8 cellular contexts compared by ENCODE assay signal in the genomic region with DNA sequence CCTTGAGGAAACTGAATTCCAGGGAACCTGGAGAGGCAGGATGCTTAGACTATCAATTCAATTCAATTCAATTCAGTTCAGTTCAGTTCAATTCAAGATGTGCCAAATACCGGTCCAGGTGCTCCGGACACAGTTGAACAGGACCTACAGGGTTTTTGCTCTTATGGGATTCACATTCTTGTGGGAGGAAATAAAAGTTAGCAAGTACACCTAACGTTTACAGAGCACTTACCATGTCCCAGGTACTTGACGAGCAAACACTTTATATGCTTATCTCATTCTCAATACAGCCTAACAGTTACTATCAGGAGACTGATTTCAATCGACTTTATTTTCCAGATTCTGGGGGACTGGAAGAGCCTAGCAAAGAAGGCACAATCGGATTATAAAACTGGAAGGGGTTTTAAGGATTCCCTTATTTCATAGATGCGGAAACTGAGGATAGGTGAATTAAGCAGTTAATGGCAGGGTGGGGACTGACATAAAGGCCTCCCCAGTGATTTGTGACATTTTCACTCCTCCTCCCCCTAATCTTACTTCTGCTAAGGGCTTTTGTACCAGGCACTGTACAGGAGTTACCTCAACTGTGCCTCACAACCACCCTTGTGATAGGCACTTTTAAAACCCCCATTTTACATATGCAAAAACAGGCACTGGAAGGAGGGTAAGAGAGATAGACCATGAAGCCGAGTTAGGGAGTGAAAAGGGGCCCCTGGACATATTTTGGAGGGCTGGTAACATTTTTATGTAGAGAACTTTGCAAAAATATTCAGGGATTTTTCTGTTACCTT. TPM values are rescaled to one million over a fixed set of nuclear protein-coding genes. Genes with fewer than 3 reads are reported as not detected.
A peak's percentile ranks its signal among the peaks of the same experiment; 100 is the strongest.
DNase-seq lines count a peak whose midpoint lies in the region; ATAC-seq, FAIRE-seq and TF ChIP-seq lines count a peak whose summit lies in the region.

No MANE protein-coding gene starts in this region.

- H3K27me3 ChIP-seq in layer of hippocampus (ENCODE audit: control insufficient read depth, insufficient read depth, low read length), result no peaks in the 10 kb centered on the region
- no peaks in the 10 kb centered on the region for H3K27me3 ChIP-seq in thoracic aorta (replicated peaks; ENCODE audit: insufficient read depth)

- FAIRE-seq in HTR-8/SVneo (lab: Jason Lieb, UNC), result no peak

- no peaks in the 10 kb centered on the region for H3K9me3 Mint-ChIP-seq in activated T-cell treated with anti-CD3 and anti-CD28 coated beads, Interleukin-2, amount 50 U/mL, for 4 hours
- no peaks in the 10 kb centered on the region for H3K9me3 Mint-ChIP-seq in activated B cell treated with CpG ODN at 0.5 μM for 24 hours

- peak overlapping the region; percentile 89 for H3K27ac Mint-ChIP-seq in activated B cell treated with CpG ODN at 0.5 μM for 24 hours

- peaks cover 23 to 50% of the 10 kb centered on the region in 2 donors for H3K4me1 ChIP-seq in thoracic aorta (ENCODE audit: control insufficient read depth in 1 of 2, low read depth in 2 of 2)

- no peaks in the 10 kb centered on the region for H3K36me3 Mint-ChIP-seq in activated T-cell treated with anti-CD3 and anti-CD28 coated beads, Interleukin-2, amount 50 U/mL, for 4 hours (ENCODE audit: insufficient read depth)
- peaks cover 9% of the 10 kb centered on the region for H3K36me3 Mint-ChIP-seq in activated B cell treated with CpG ODN at 0.5 μM for 24 hours (ENCODE audit: low read depth)

- H3K4me3 Mint-ChIP-seq in activated T-cell treated with anti-CD3 and anti-CD28 coated beads, Interleukin-2, amount 50 U/mL, for 4 hours, result peak overlapping the region; percentile 97
- peak overlapping the region; percentile 95 for H3K4me3 Mint-ChIP-seq in activated B cell treated with CpG ODN at 0.5 μM for 24 hours

- no peak for ATAC-seq in activated T-cell treated with anti-CD3 and anti-CD28 coated beads, Interleukin-2, amount 50 U/mL, for 4 hours
- ATAC-seq in activated B cell treated with CpG ODN at 0.5 μM for 24 hours (ENCODE audit: low read depth) (no peak), thoracic aorta (ENCODE audit: insufficient number of reproducible peaks, low FRiP score, low read depth) (no peak)

- DNase-seq in activated T-cell treated with anti-CD3 and anti-CD28 coated beads, Interleukin-2, amount 50 U/mL, for 4 hours, result no peak
- no peak for DNase-seq in activated T-cell treated with anti-CD3 and anti-CD28 coated beads, Interleukin-2, amount 50 U/mL, for 1 hour
- DNase-seq in activated B cell treated with CpG ODN at 0.5 μM for 24 hours (no peak), thoracic aorta (ENCODE audit: low spot score) (no peak), NCI-H446 (lab: John Stamatoyannopoulos, UW) (no peak), posterior vena cava (ENCODE audit: low spot score) (no peak), HTR-8/SVneo (ENCODE audit: insufficient read length, low spot score) (no peak)

- H3K27ac ChIP-seq in layer of hippocampus (ENCODE audit: low read depth, low read length) (peak overlapping the region; percentile 80), thoracic aorta (peak overlapping the region; percentile 85 to 90)

- H3K36me3 ChIP-seq in thoracic aorta, result no peaks in the 10 kb centered on the region

- H3K4me3 ChIP-seq in thoracic aorta, result peak overlapping the region; percentile 83

- H3K27me3 Mint-ChIP-seq in activated T-cell treated with anti-CD3 and anti-CD28 coated beads, Interleukin-2, amount 50 U/mL, for 4 hours (ENCODE audit: low read depth), result no peaks in the 10 kb centered on the region
- H3K27me3 Mint-ChIP-seq in activated B cell treated with CpG ODN at 0.5 μM for 24 hours, result no peaks in the 10 kb centered on the region

- no peak for TF ChIP-seq CTCF in activated B cell treated with CpG ODN at 0.5 μM for 24 hours (IDR thresholded peaks at IDR 0.05)
- no peak for TF ChIP-seq CTCF in thoracic aorta (IDR thresholded peaks at IDR 0.05)

- intact Hi-C loops in activated B cell treated with CpG ODN at 0.5 μM for 24 hours (cut with micrococcal nuclease) (loop anchor here (1.0 to 5.0 kb wide), 9 partner anchors 36 to 1218 kb away; partner anchors contain the start of genes ARL6IP1, COQ7, IQCK and KNOP1), posterior vena cava (cut with DNase I) (no loop called here)

- POLR2A ChIA-PET in activated B cell treated with CpG ODN at 0.5 μM for 24 hours (lab: Charles Lee), result interaction anchor here (1.1 to 2.8 kb wide), 2 partner anchors 33 to 428 kb away, joined by 12 to 52 read pairs; partner anchors contain the start of gene VPS35L

- CTCF ChIA-PET in activated B cell treated with CpG ODN at 0.5 μM for 24 hours (lab: Charles Lee), result no interaction called here

- H3K4me1 Mint-ChIP-seq in activated T-cell treated with anti-CD3 and anti-CD28 coated beads, Interleukin-2, amount 50 U/mL, for 4 hours (ENCODE audit: low read depth), result peaks cover 54% of the 10 kb centered on the region
- peaks cover 43% of the 10 kb centered on the region for H3K4me1 Mint-ChIP-seq in activated B cell treated with CpG ODN at 0.5 μM for 24 hours

- H3K9me3 ChIP-seq in thoracic aorta, result no peaks in the 10 kb centered on the region

RNA-seq across cellular contexts. Expression of gene GDE1, which starts 0.7 kb away (rescaled TPM):
- total RNA-seq in activated T-cell treated with anti-CD3 and anti-CD28 coated beads, Interleukin-2, amount 50 U/mL, for 4 hours, result 10 to 100 TPM; 26.1 to 28.1 (median 26.2) TPM
- total RNA-seq in activated B cell treated with CpG ODN at 0.5 μM for 24 hours, result 17.0 and 18.3 TPM in 2 replicates
- total RNA-seq in thoracic aorta, result 10 to 100 TPM; 47.8 to 49.7 TPM
- 10 to 100 TPM; 47.0 to 53.5 TPM for total RNA-seq in posterior vena cava

RNA-seq across cellular contexts. Expression of gene CCP110, which starts 1.2 kb away (rescaled TPM):
- total RNA-seq in activated T-cell treated with anti-CD3 and anti-CD28 coated beads, Interleukin-2, amount 50 U/mL, for 4 hours, result 10 to 100 TPM; 14.1 to 17.4 (median 15.3) TPM
- total RNA-seq in activated B cell treated with CpG ODN at 0.5 μM for 24 hours (11.3 and 12.7 TPM in 2 replicates), thoracic aorta (10 to 100 TPM; 20.4 to 30.7 TPM), posterior vena cava (10 to 100 TPM; 16.1 to 19.2 TPM)

RNA-seq across cellular contexts. Expression of gene VPS35L, which starts 32.9 kb away (rescaled TPM):
- 10 to 100 TPM; 29.9 to 34.5 (median 30.9) TPM for total RNA-seq in activated T-cell treated with anti-CD3 and anti-CD28 coated beads, Interleukin-2, amount 50 U/mL, for 4 hours
- 59.7 and 66.0 TPM in 2 replicates for total RNA-seq in activated B cell treated with CpG ODN at 0.5 μM for 24 hours
- total RNA-seq in thoracic aorta, result 10 to 100 TPM; 38.2 to 41.6 TPM
- 10 to 100 TPM; 51.1 to 53.1 TPM for total RNA-seq in posterior vena cava
